Comparison of ENCODE assay signal across 2 cellular contexts in the genomic region with DNA sequence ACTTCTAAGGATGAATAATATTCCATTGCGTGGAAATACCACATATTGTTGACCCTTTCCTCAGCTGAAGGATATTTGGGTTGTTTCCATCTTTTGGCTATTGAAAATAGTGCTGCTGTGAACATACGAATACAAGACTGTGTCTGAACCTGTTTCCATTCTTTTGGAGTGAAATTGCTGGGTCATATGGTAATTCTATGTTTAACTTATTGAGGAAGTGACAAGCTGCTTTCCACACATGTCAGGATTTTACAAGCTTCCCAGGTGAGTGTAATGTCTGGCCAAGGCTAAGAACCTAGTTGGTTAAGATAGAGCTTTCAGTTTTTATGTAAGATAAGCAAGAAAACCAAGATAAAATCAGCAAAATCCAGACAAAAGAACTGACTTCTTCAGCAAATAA.
TF ChIP-seq lines count a peak whose summit lies in the region.

No MANE protein-coding gene starts in this region.

TF ChIP-seq in IMR-90, 13 proteins besides CTCF, POLR2A, EP300 and RAD21 (continued from another document):
- TF ChIP-seq, protein P1, sequence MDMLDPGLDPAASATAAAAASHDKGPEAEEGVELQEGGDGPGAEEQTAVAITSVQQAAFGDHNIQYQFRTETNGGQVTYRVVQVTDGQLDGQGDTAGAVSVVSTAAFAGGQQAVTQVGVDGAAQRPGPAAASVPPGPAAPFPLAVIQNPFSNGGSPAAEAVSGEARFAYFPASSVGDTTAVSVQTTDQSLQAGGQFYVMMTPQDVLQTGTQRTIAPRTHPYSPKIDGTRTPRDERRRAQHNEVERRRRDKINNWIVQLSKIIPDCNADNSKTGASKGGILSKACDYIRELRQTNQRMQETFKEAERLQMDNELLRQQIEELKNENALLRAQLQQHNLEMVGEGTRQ (IDR thresholded peaks at IDR 0.05; ENCODE audit: low read depth, low read length): no peak
- TF ChIP-seq RFX5 (IDR thresholded peaks at IDR 0.05; ENCODE audit: low read depth, low read length) (no peak), SMC3 (IDR thresholded peaks at IDR 0.05; ENCODE audit: low read depth, low read length) (no peak), RCOR1 (IDR thresholded peaks at IDR 0.05; ENCODE audit: insufficient replicate concordance, low read length) (no peak), FOS (IDR thresholded peaks at IDR 0.05; ENCODE audit: low read depth, low read length) (no peak), MAZ (IDR thresholded peaks at IDR 0.05; ENCODE audit: borderline replicate concordance, low read depth, low read length) (no peak), BHLHE40 (IDR thresholded peaks at IDR 0.05; ENCODE audit: low read depth, low read length) (no peak), NFE2L2 (IDR thresholded peaks at IDR 0.05; ENCODE audit: low read depth, low read length) (no peak)

TF ChIP-seq in WTC11, 78 proteins besides CTCF, POLR2A, EP300 and RAD21 (continued from another document):
- TF ChIP-seq, protein P2, sequence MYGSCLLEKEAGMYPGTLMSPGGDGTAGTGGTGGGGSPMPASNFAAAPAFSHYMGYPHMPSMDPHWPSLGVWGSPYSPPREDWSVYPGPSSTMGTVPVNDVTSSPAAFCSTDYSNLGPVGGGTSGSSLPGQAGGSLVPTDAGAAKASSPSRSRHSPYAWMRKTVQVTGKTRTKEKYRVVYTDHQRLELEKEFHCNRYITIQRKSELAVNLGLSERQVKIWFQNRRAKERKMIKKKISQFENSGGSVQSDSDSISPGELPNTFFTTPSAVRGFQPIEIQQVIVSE (CRISPR knock-in tag; IDR thresholded peaks at IDR 0.05; ENCODE audit: borderline replicate concordance): no peak
- TF ChIP-seq, protein P3, sequence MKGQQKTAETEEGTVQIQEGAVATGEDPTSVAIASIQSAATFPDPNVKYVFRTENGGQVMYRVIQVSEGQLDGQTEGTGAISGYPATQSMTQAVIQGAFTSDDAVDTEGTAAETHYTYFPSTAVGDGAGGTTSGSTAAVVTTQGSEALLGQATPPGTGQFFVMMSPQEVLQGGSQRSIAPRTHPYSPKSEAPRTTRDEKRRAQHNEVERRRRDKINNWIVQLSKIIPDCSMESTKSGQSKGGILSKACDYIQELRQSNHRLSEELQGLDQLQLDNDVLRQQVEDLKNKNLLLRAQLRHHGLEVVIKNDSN (CRISPR knock-in tag; IDR thresholded peaks at IDR 0.05): no peak
- no peak for TF ChIP-seq GTF2I (CRISPR knock-in tag; conservative IDR thresholded peaks at IDR 0.05)
- no peak for TF ChIP-seq CREM (CRISPR knock-in tag; IDR thresholded peaks at IDR 0.05)
- no peak for TF ChIP-seq TCF7 (CRISPR knock-in tag; IDR thresholded peaks at IDR 0.05; ENCODE audit: low read depth)
- TF ChIP-seq, protein P4, sequence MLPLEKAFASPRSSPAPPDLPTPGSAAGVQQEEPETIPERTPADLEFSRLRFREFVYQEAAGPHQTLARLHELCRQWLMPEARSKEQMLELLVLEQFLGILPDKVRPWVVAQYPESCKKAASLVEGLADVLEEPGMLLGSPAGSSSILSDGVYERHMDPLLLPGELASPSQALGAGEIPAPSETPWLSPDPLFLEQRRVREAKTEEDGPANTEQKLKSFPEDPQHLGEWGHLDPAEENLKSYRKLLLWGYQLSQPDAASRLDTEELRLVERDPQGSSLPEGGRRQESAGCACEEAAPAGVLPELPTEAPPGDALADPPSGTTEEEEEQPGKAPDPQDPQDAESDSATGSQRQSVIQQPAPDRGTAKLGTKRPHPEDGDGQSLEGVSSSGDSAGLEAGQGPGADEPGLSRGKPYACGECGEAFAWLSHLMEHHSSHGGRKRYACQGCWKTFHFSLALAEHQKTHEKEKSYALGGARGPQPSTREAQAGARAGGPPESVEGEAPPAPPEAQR (CRISPR knock-in tag; IDR thresholded peaks at IDR 0.05): no peak
- no peak for TF ChIP-seq JUN (CRISPR knock-in tag; IDR thresholded peaks at IDR 0.05)
- TF ChIP-seq, protein P5, sequence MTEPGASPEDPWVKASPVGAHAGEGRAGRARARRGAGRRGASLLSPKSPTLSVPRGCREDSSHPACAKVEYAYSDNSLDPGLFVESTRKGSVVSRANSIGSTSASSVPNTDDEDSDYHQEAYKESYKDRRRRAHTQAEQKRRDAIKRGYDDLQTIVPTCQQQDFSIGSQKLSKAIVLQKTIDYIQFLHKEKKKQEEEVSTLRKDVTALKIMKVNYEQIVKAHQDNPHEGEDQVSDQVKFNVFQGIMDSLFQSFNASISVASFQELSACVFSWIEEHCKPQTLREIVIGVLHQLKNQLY (CRISPR knock-in tag; IDR thresholded peaks at IDR 0.05): no peak
- TF ChIP-seq, protein P6, sequence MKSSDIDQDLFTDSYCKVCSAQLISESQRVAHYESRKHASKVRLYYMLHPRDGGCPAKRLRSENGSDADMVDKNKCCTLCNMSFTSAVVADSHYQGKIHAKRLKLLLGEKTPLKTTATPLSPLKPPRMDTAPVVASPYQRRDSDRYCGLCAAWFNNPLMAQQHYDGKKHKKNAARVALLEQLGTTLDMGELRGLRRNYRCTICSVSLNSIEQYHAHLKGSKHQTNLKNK (CRISPR knock-in tag; IDR thresholded peaks at IDR 0.05): no peak
- TF ChIP-seq, protein P7, sequence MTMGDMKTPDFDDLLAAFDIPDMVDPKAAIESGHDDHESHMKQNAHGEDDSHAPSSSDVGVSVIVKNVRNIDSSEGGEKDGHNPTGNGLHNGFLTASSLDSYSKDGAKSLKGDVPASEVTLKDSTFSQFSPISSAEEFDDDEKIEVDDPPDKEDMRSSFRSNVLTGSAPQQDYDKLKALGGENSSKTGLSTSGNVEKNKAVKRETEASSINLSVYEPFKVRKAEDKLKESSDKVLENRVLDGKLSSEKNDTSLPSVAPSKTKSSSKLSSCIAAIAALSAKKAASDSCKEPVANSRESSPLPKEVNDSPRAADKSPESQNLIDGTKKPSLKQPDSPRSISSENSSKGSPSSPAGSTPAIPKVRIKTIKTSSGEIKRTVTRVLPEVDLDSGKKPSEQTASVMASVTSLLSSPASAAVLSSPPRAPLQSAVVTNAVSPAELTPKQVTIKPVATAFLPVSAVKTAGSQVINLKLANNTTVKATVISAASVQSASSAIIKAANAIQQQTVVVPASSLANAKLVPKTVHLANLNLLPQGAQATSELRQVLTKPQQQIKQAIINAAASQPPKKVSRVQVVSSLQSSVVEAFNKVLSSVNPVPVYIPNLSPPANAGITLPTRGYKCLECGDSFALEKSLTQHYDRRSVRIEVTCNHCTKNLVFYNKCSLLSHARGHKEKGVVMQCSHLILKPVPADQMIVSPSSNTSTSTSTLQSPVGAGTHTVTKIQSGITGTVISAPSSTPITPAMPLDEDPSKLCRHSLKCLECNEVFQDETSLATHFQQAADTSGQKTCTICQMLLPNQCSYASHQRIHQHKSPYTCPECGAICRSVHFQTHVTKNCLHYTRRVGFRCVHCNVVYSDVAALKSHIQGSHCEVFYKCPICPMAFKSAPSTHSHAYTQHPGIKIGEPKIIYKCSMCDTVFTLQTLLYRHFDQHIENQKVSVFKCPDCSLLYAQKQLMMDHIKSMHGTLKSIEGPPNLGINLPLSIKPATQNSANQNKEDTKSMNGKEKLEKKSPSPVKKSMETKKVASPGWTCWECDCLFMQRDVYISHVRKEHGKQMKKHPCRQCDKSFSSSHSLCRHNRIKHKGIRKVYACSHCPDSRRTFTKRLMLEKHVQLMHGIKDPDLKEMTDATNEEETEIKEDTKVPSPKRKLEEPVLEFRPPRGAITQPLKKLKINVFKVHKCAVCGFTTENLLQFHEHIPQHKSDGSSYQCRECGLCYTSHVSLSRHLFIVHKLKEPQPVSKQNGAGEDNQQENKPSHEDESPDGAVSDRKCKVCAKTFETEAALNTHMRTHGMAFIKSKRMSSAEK (CRISPR knock-in tag; IDR thresholded peaks at IDR 0.05; ENCODE audit: borderline replicate concordance): no peak
- TF ChIP-seq ZNF423 (CRISPR knock-in tag; IDR thresholded peaks at IDR 0.05): no peak
